8 cellular contexts compared by ENCODE assay signal in the genomic region with DNA sequence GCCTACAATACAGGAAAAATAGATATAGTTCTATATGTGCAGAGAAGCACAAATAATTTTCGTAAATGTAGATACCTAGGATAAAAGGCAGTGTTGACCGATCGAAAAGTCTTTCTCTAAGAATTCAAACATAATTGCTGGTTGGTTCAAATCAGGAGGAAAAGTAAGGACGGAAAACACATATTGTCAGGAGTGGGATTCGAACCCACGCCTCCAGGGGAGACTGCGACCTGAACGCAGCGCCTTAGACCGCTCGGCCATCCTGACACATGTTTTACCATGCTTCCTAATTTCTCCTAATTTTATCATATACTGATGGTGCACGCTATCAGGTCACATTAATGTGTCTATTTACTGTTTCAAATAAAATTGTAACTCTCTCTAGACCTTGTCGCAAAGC. TPM values are rescaled to one million over a fixed set of nuclear protein-coding genes. Genes with fewer than 3 reads are reported as not detected.
DNase-seq lines count a peak whose midpoint lies in the region; ATAC-seq and TF ChIP-seq lines count a peak whose summit lies in the region.
"Not testable (repeated sequence)": the region's sequence is repeated elsewhere in the genome, so short reads cannot be mapped to it uniquely, and the experiment has no call there.

No MANE protein-coding gene starts in this region.

- not testable (repeated sequence) for TF ChIP-seq POLR2A in NB4 (IDR thresholded peaks at IDR 0.05; ENCODE audit: extremely low read depth, insufficient read length)

- POLR2A ChIA-PET in HEK293T (lab: Yijun Ruan, JAX) = interaction anchor here (0.7 to 1.3 kb wide), 2 partner anchors 9 to 219 kb away, joined by 3 read pairs; a partner anchor contains a TSS

- peak overlapping the region; percentile 73 for H3K4me3 ChIP-seq in NB4 (ENCODE audit: low read depth, low read length)
- peak overlapping the region; percentile 69 for H3K4me3 ChIP-seq in fibroblast of the aortic adventitia (ENCODE audit: low read depth, low read length)

- not testable (repeated sequence) for TF ChIP-seq CTCF in NB4 (IDR thresholded peaks at IDR 0.05; ENCODE audit: low read depth, low read length); fibroblast of the aortic adventitia (IDR thresholded peaks at IDR 0.05; ENCODE audit: insufficient read depth, low read length); natural killer cell (IDR thresholded peaks at IDR 0.05)

- CTCF ChIA-PET in HEK293T (lab: Yijun Ruan, JAX) = not testable (repeated sequence)

- peaks cover 18 to 32% of the 10 kb centered on the region in 2 donors for H3K4me1 Mint-ChIP-seq in natural killer cell
- H3K4me1 Mint-ChIP-seq in stimulated activated memory B cell treated with anti-CD40 and anti-IgM and Interleukin-4, amounts not matched to agents 10 μg/mL and 1 μg/mL and 100 μg/mL, for 72 hours = peaks cover 13% of the 10 kb centered on the region

- DNase-seq in DMS79 treated with DMSO at 0.1 percent for 48 hours (lab: John Stamatoyannopoulos, UW) (peak; percentile 30), NB4 (ENCODE audit: low read depth) (peak; percentile 76), SKM-1 treated with dmso at 0.1 percent for 144 hours (lab: John Stamatoyannopoulos, UW; ENCODE audit: unreplicated experiment) (peak; percentile 68), fibroblast of the aortic adventitia (ENCODE audit: low read depth) (peak; percentile 85), natural killer cell (peak; percentile 60)
- DNase-seq in HEK293T (ENCODE audit: extremely low spot score) = not testable (repeated sequence)
- DNase-seq in activated naive CD4-positive, alpha-beta T cell (lab: John Stamatoyannopoulos, UW) = peak in 3 of 4 experiments; percentile 16 to 24 (median 22)

- H3K9me3 Mint-ChIP-seq in natural killer cell; stimulated activated memory B cell treated with anti-CD40 and anti-IgM and Interleukin-4, amounts not matched to agents 10 μg/mL and 1 μg/mL and 100 μg/mL, for 72 hours: not testable (repeated sequence)

- intact Hi-C loops in natural killer cell (cut with micrococcal nuclease) = loop anchor here (2.0 kb wide), 1 partner anchor 81 kb away; no protein-coding TSS in a partner anchor

- peak overlapping the region; percentile 93 for H3K4me3 Mint-ChIP-seq in natural killer cell
- H3K4me3 Mint-ChIP-seq in stimulated activated memory B cell treated with anti-CD40 and anti-IgM and Interleukin-4, amounts not matched to agents 10 μg/mL and 1 μg/mL and 100 μg/mL, for 72 hours = peak overlapping the region; percentile 92

- H3K27me3 Mint-ChIP-seq in natural killer cell (ENCODE audit: low read depth in 2 of 2); stimulated activated memory B cell treated with anti-CD40 and anti-IgM and Interleukin-4, amounts not matched to agents 10 μg/mL and 1 μg/mL and 100 μg/mL, for 72 hours: not testable (repeated sequence)

- peak overlapping the region; percentile 97 to 99 for H3K27ac Mint-ChIP-seq in natural killer cell
- H3K27ac Mint-ChIP-seq in stimulated activated memory B cell treated with anti-CD40 and anti-IgM and Interleukin-4, amounts not matched to agents 10 μg/mL and 1 μg/mL and 100 μg/mL, for 72 hours = peak overlapping the region; percentile 94

- ATAC-seq in natural killer cell = peak; percentile 49 to 68 (median 57)
- ATAC-seq in stimulated activated memory B cell treated with anti-CD40 and anti-IgM and Interleukin-4, amounts not matched to agents 10 μg/mL and 1 μg/mL and 100 μg/mL, for 72 hours = peak; percentile 72

- not testable (repeated sequence) for H3K36me3 Mint-ChIP-seq in natural killer cell; stimulated activated memory B cell treated with anti-CD40 and anti-IgM and Interleukin-4, amounts not matched to agents 10 μg/mL and 1 μg/mL and 100 μg/mL, for 72 hours

TF ChIP-seq in HEK293T, 16 proteins besides CTCF, POLR2A, EP300 and RAD21:
- TF ChIP-seq FOXM1 (IDR thresholded peaks at IDR 0.05; ENCODE audit: borderline replicate concordance) = 0 out of 2 replicates have a peak, but pooled peaks have one; percentile 9
- peak; percentile 23; the same call in 1 of the 2 replicates for TF ChIP-seq TARDBP (IDR thresholded peaks at IDR 0.05)

RNA-seq across cellular contexts. Expression of a gene that starts 5.8 kb away (rescaled TPM):
- 0.45 TPM in 1 of 2 replicates, not detected in the other for total RNA-seq in fibroblast of the aortic adventitia (ENCODE audit: low replicate concordance)
- total RNA-seq in natural killer cell = 1 to 10 TPM; 5.8 to 6.5 (median 6.0) TPM

RNA-seq across cellular contexts. Expression of a gene that starts 19.5 kb away (rescaled TPM):
- total RNA-seq in fibroblast of the aortic adventitia (ENCODE audit: low replicate concordance) (not detected in 2 replicates), natural killer cell (100 to 1,000 TPM; 557 to 892 (median 848) TPM)

RNA-seq across cellular contexts. Expression of a gene that starts 24.9 kb away (rescaled TPM):
- total RNA-seq in fibroblast of the aortic adventitia (ENCODE audit: low replicate concordance) (0.99 TPM in 1 of 2 replicates, not detected in the other), natural killer cell (10 to 100 TPM in 2 of 3 donors, 1 to 10 TPM in 1; 7.5 to 34.6 (median 13.9) TPM)

Comparison
In these comparisons a context has a peak if more than half of its experiments do, and no peak if none do; other contexts are left out.
1. RNA of a gene that starts 19.5 kb away (total RNA-seq): 557 to 892 TPM in natural killer cell; not detected in fibroblast of the aortic adventitia; every median in the first group is over 100 times any median in the second.